Comparison of ENCODE assay signal across 8 cellular contexts in genomic region chr1:89454845-89455521, GRCh38.
A peak's percentile ranks its signal among the peaks of the same experiment; 100 is the strongest.
DNase-seq lines count a peak whose midpoint lies in the region; ATAC-seq and TF ChIP-seq lines count a peak whose summit lies in the region.

No MANE protein-coding gene starts in this region.

- H3K9me3 ChIP-seq in body of pancreas, result no peaks in the 10 kb centered on the region

- no peak for TF ChIP-seq POLR2A in body of pancreas (IDR thresholded peaks at IDR 0.05)

- H3K4me1 ChIP-seq in body of pancreas, result no peaks in the 10 kb centered on the region

- peak; percentile 64 for ATAC-seq in GM18517 (IDR thresholded peaks at IDR 0.05; ENCODE audit: unreplicated experiment)
- ATAC-seq in body of pancreas, result peak; percentile 65
- ATAC-seq in GM19324 (IDR thresholded peaks at IDR 0.05; ENCODE audit: low FRiP score, unreplicated experiment), result no peak

- no peaks in the 10 kb centered on the region for H3K27me3 ChIP-seq in body of pancreas

- H3K27ac ChIP-seq in body of pancreas, result no peak overlapping the region

- no peak overlapping the region for H3K4me3 ChIP-seq in body of pancreas

- WGBS in body of pancreas, 2 donors, result 16 to 28% methylated on average over 7 of the region's 7 CpGs

- intact Hi-C loops in body of pancreas (cut with DNase I), result loop anchor here (10.0 kb wide), 1 partner anchor 450 kb away; no protein-coding TSS in a partner anchor

- no peaks in the 10 kb centered on the region for H3K36me3 ChIP-seq in body of pancreas (replicated peaks in 1 of 2; ENCODE audit: insufficient read depth in 1 of 2, low read depth in 2 of 2)

- TF ChIP-seq CTCF in body of pancreas (IDR thresholded peaks at IDR 0.05), result peak; percentile 43 to 74 (median 65)

- DNase-seq in ACHN (peak; percentile 47), NCI-H146 treated with DMSO at 0.1 percent for 48 hours (lab: John Stamatoyannopoulos, UW; ENCODE audit: unreplicated experiment) (peak; percentile 49), T-helper 2 cell (peak in 4 of 5 experiments; percentile 33 to 71 (median 43)), body of pancreas (peak; percentile 31 to 54 (median 42)), islet precursor cell (peak; percentile 48)
- DNase-seq in stimulated activated CD4-positive, alpha-beta T cell treated with anti-CD3 and anti-CD28 coated beads, Interleukin-4, amount 100 ng/mL, for 1 hour, result peak; percentile 52

- in situ Hi-C loops in ACHN (cut with HindIII; ENCODE audit: low pct_ligation_motif_present, low pct_unique_long_range_greater_than_20kb, low sequenced_read_pairs), result no loop called here
